Comparison of ENCODE assay signal across 8 cellular contexts in the genomic region with DNA sequence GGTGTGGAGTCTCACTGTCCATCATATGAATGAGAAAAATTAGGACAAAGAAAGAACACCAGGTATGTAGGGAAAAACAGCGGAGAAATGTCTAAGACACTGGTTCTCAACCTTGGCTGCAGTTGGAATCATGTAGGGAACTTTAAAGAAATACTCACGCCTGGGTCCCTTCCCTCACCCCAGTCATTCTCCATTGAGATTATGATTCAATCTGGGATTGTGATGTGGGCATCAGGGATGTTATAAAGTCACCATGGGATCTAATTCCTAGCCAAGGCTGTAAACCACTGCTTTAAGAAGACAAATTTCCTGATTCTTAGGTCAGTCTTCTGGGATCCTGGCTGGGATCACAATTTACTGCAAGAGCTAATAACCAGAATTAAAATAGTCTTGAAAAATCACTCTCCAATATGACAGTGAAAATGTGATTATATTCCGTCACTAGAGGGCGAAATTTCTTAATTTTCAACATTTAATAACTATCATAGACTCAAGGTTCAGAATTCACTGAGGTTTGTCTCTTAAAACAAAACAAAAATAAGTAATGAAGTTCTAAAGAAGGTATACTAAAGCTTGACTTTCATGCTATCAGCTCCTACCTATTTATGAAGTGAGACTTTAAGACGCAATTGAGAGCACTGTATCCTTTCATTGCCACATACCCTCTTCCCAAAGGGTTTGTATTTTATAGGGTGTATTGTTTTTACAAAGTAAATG.
DNase-seq lines count a peak whose midpoint lies in the region; ATAC-seq and TF ChIP-seq lines count a peak whose summit lies in the region.

No MANE protein-coding gene starts in this region.

- WGBS in gastroesophageal sphincter (ENCODE audit: low coverage in 1 of 2), 2 donors, result 48 to 49% methylated on average over 5 of the region's 5 CpGs

- POLR2A ChIA-PET in CD4-positive, alpha-beta memory T cell (lab: Charles Lee; ENCODE audit: partially characterized antibody), result no interaction called here

- no peaks in the 10 kb centered on the region for H3K36me3 Mint-ChIP-seq in CD4-positive, alpha-beta memory T cell
- H3K36me3 Mint-ChIP-seq in HFFc6 (ENCODE audit: low read depth), result no peaks in the 10 kb centered on the region

- no peaks in the 10 kb centered on the region for H3K36me3 ChIP-seq in CD4-positive, alpha-beta memory T cell (ENCODE audit: insufficient read depth, low read length)
- H3K36me3 ChIP-seq in SK-N-MC (ENCODE audit: insufficient read depth, low read length) (no peaks in the 10 kb centered on the region), gastroesophageal sphincter (no peaks in the 10 kb centered on the region)

- TF ChIP-seq EP300 in gastroesophageal sphincter (IDR thresholded peaks at IDR 0.05), result no peak

- peak in 4 of 5 donors; percentile 16 to 31 (median 24) for DNase-seq in CD4-positive, alpha-beta memory T cell
- peak; percentile 29 for DNase-seq in HFFc6
- DNase-seq in SK-N-MC (ENCODE audit: low read depth, low spot score), result peak; percentile 14
- peak; percentile 88 for DNase-seq in superior temporal gyrus (ENCODE audit: extremely low spot score)
- DNase-seq in ecto neural progenitor cell (ENCODE audit: low spot score), result no peak

- no peak overlapping the region for H3K9ac ChIP-seq in SK-N-MC (ENCODE audit: insufficient read length)

- intact Hi-C loops in CD4-positive, alpha-beta memory T cell (cut with micrococcal nuclease), result loop anchor here (1.0 to 5.0 kb wide), 5 partner anchors 82 to 952 kb away; a partner anchor contains a TSS

- TF ChIP-seq CTCF in HFFc6 (IDR thresholded peaks at IDR 0.05), result peak; percentile 80
- peak; percentile 16 to 50 (median 26) for TF ChIP-seq CTCF in gastroesophageal sphincter (IDR thresholded peaks at IDR 0.05)

- CTCF ChIA-PET in CD4-positive, alpha-beta memory T cell (lab: Charles Lee; ENCODE audit: partially characterized antibody), result interaction anchor here (0.6 to 2.5 kb wide), 19 partner anchors 8 to 604 kb away, joined by 3 to 17 read pairs (median 4); no protein-coding TSS in a partner anchor

- no peaks in the 10 kb centered on the region for H3K4me1 ChIP-seq in CD4-positive, alpha-beta memory T cell (ENCODE audit: insufficient read depth, low read length)
- H3K4me1 ChIP-seq in gastroesophageal sphincter, result no peaks in the 10 kb centered on the region

- no peaks in the 10 kb centered on the region for H3K27me3 ChIP-seq in CD4-positive, alpha-beta memory T cell (ENCODE audit: insufficient read depth, low read length)
- peaks cover 8% of the 10 kb centered on the region for H3K27me3 ChIP-seq in gastroesophageal sphincter

- H3K4me1 Mint-ChIP-seq in CD4-positive, alpha-beta memory T cell, result no peaks in the 10 kb centered on the region
- H3K4me1 Mint-ChIP-seq in HFFc6 (ENCODE audit: low read depth), result no peaks in the 10 kb centered on the region

- H3K4me3 ChIP-seq in CD4-positive, alpha-beta memory T cell (ENCODE audit: low read length in 2 of 2), result no peak overlapping the region
- no peak overlapping the region for H3K4me3 ChIP-seq in SK-N-MC
- H3K4me3 ChIP-seq in gastroesophageal sphincter, result no peak overlapping the region

- no peaks in the 10 kb centered on the region for H3K27me3 Mint-ChIP-seq in CD4-positive, alpha-beta memory T cell
- H3K27me3 Mint-ChIP-seq in HFFc6 (ENCODE audit: insufficient read depth), result peaks cover 7% of the 10 kb centered on the region

- H3K9me3 ChIP-seq in CD4-positive, alpha-beta memory T cell (ENCODE audit: control insufficient read depth in 1 of 2, low read length in 2 of 2), result no peaks in the 10 kb centered on the region
- H3K9me3 ChIP-seq in SK-N-MC (ENCODE audit: low read depth, low read length) (no peaks in the 10 kb centered on the region), gastroesophageal sphincter (no peaks in the 10 kb centered on the region)

- H3K27ac Mint-ChIP-seq in CD4-positive, alpha-beta memory T cell, result no peak overlapping the region
- H3K27ac Mint-ChIP-seq in HFFc6, result no peak overlapping the region

- ATAC-seq in gastroesophageal sphincter, result no peak
- ATAC-seq in HG03045 (IDR thresholded peaks at IDR 0.05; ENCODE audit: unreplicated experiment), result no peak
- no peak for ATAC-seq in GM19452 (IDR thresholded peaks at IDR 0.05; ENCODE audit: unreplicated experiment)

- H3K9me3 Mint-ChIP-seq in CD4-positive, alpha-beta memory T cell, result no peaks in the 10 kb centered on the region
- H3K9me3 Mint-ChIP-seq in HFFc6, result no peaks in the 10 kb centered on the region

- TF ChIP-seq POLR2A in gastroesophageal sphincter (IDR thresholded peaks at IDR 0.05), result no peak

- H3K4me3 Mint-ChIP-seq in CD4-positive, alpha-beta memory T cell, result no peak overlapping the region
- no peak overlapping the region for H3K4me3 Mint-ChIP-seq in HFFc6

- no peak overlapping the region for H3K27ac ChIP-seq in CD4-positive, alpha-beta memory T cell (ENCODE audit: low read depth, low read length)
- H3K27ac ChIP-seq in SK-N-MC, result no peak overlapping the region
- H3K27ac ChIP-seq in gastroesophageal sphincter, result no peak overlapping the region
